Comparison of ENCODE assay signal across 30 cellular contexts in genomic region chr4:173362666-173363065, GRCh38. TPM values are rescaled to one million over a fixed set of nuclear protein-coding genes. Genes with fewer than 3 reads are reported as not detected.
"Had no signal": no experiment of that assay in that cellular context is flagged by ENCODE, and none has a peak within 500 bp of the region (broad histone marks: within the 10 kb centered on the region; RNA-seq: fewer than 3 reads in every experiment).

No MANE protein-coding gene starts in this region.

- H3K4me3 ChIP-seq: breast epithelium, dorsolateral prefrontal cortex, gastroesophageal sphincter, hepatocyte, left ventricle myocardium inferior, lung, neural progenitor cell, suprapubic skin, tibial artery had no signal

- H3K27me3 ChIP-seq: breast epithelium, dorsolateral prefrontal cortex, gastroesophageal sphincter, neural progenitor cell, suprapubic skin, tibial artery had no signal

- DNase-seq: activated CD4-positive, alpha-beta T cell treated with anti-CD3 and anti-CD28 coated beads, Interleukin-2, amount 50 U/mL, for 1 hour; activated CD8-positive, alpha-beta T cell treated with anti-CD3 and anti-CD28 coated beads for 36 hours; activated naive CD8-positive, alpha-beta T cell treated with anti-CD3 and anti-CD28 coated beads, Interleukin-2, amount 50 U/mL, for 24 hours; activated T-cell treated with anti-CD3 and anti-CD28 coated beads, Interleukin-2, amount 50 U/mL, for 4 hours; amygdala; central memory CD4-positive, alpha-beta T cell; effector memory CD4-positive, alpha-beta T cell; erythroblast; islet precursor cell; left ventricle myocardium inferior; mesendoderm; natural killer cell; occipital lobe; right cardiac atrium; stimulated activated CD4-positive, alpha-beta T cell treated with anti-CD3 and anti-CD28 coated beads, Interleukin-15, amount 100 ng/mL, for 24 hours; stimulated activated CD4-positive, alpha-beta T cell treated with anti-CD3 and anti-CD28 coated beads, Interleukin-2, amount 100 ng/mL, for 24 hours; stimulated activated naive B cell treated with anti-CD40 and anti-IgM and Interleukin-4, amounts not matched to agents 10 μg/mL and 1 μg/mL and 100 μg/mL, for 72 hours; T-helper 17 cell; T1000; tibial artery had no signal

- ATAC-seq: activated CD8-positive, alpha-beta T cell treated with anti-CD3 and anti-CD28 coated beads for 36 hours; activated naive CD8-positive, alpha-beta T cell treated with anti-CD3 and anti-CD28 coated beads, Interleukin-2, amount 50 U/mL, for 24 hours; activated T-cell treated with anti-CD3 and anti-CD28 coated beads, Interleukin-2, amount 50 U/mL, for 4 hours; activated T-helper 17 cell treated with anti-CD3 and anti-CD28 coated beads, Interleukin-2, amount 50 U/mL, for 72 hours; gastroesophageal sphincter; natural killer cell; right cardiac atrium; stimulated activated naive B cell treated with anti-CD40 and anti-IgM and Interleukin-4, amounts not matched to agents 10 μg/mL and 1 μg/mL and 100 μg/mL, for 72 hours; T-helper 17 cell; WTC11 had no signal

- H3K27ac ChIP-seq: breast epithelium, dorsolateral prefrontal cortex, gastroesophageal sphincter, hepatocyte, left ventricle myocardium inferior, neural progenitor cell, suprapubic skin, tibial artery had no signal

- H3K4me1 ChIP-seq: breast epithelium, suprapubic skin had no signal

- H3K36me3 ChIP-seq: breast epithelium, left ventricle myocardium inferior, neural progenitor cell, suprapubic skin, tibial artery had no signal

- H3K9me3 ChIP-seq: breast epithelium, gastroesophageal sphincter, left ventricle myocardium inferior, suprapubic skin, tibial artery had no signal

RNA-seq across cellular contexts. Expression of gene SCRG1, which starts 36.2 kb away (rescaled TPM):
- total RNA-seq: activated CD8-positive, alpha-beta T cell treated with anti-CD3 and anti-CD28 coated beads for 36 hours; activated T-cell treated with anti-CD3 and anti-CD28 coated beads, Interleukin-2, amount 50 U/mL, for 4 hours; activated T-helper 17 cell treated with anti-CD3 and anti-CD28 coated beads, Interleukin-2, amount 50 U/mL, for 72 hours; mononuclear cell; natural killer cell; T-helper 17 cell; WTC11 had no signal
